In genomic region chr6:17938885-17939284, GRCh38 we compare ENCODE assay signal across 19 cellular contexts. TPM values are rescaled to one million over a fixed set of nuclear protein-coding genes. Genes with fewer than 3 reads are reported as not detected.
A peak's percentile ranks its signal among the peaks of the same experiment; 100 is the strongest.
DNase-seq lines count a peak whose midpoint lies in the region; ATAC-seq, FAIRE-seq and TF ChIP-seq lines count a peak whose summit lies in the region.
"Had no signal": no experiment of that assay in that cellular context is flagged by ENCODE, and none has a peak within 500 bp of the region (broad histone marks: within the 10 kb centered on the region; RNA-seq: fewer than 3 reads in every experiment).

No MANE protein-coding gene starts in this region.

- no peak overlapping the region for H2AFZ ChIP-seq in astrocyte (ENCODE audit: low read depth, low read length)

- no TSS peak for BruUV-seq in A673 (replicated peaks; lab: Mats Ljungman, UMichigan)

- H3K4me3 Mint-ChIP-seq in HFFc6 (no peak overlapping the region; the same call in 1 of the 2 replicates), astrocyte (ENCODE audit: unreplicated experiment) (no peak overlapping the region)
- H3K4me3 Mint-ChIP-seq: activated CD4-positive, alpha-beta memory T cell treated with anti-CD3 and anti-CD28 coated beads for 36 hours; activated T-cell treated with anti-CD3 and anti-CD28 coated beads, Interleukin-2, amount 50 U/mL, for 72 hours; stimulated activated memory B cell treated with anti-CD40 and anti-IgM and Interleukin-4, amounts not matched to agents 10 μg/mL and 1 μg/mL and 100 μg/mL, for 72 hours; type B pancreatic cell had no signal

- CTCF ChIA-PET in A673 (lab: Charles Lee), result no interaction called here

- peak; percentile 39 for DNase-seq in A673 (ENCODE audit: low spot score)
- DNase-seq in HFFc6, result peak; percentile 35
- DNase-seq in astrocyte (ENCODE audit: low read depth), result peak; percentile 18
- peak; percentile 62 for DNase-seq in fibroblast of the aortic adventitia (ENCODE audit: low read depth)
- no peak for DNase-seq in activated CD4-positive, CD25-positive, alpha-beta regulatory T cell (lab: John Stamatoyannopoulos, UW)
- DNase-seq in inferior parietal cortex (ENCODE audit: extremely low spot score), result no peak
- DNase-seq: activated CD4-positive, alpha-beta memory T cell treated with anti-CD3 and anti-CD28 coated beads for 36 hours; activated T-cell treated with anti-CD3 and anti-CD28 coated beads, Interleukin-2, amount 50 U/mL, for 72 hours; KBM-7; NCI-H1436; NCI-H510A treated with DMSO at 0.1 percent for 48 hours had no signal

- H3K27me3 Mint-ChIP-seq in HFFc6 (ENCODE audit: insufficient read depth) (no peaks in the 10 kb centered on the region), astrocyte (ENCODE audit: low read depth, unreplicated experiment) (no peaks in the 10 kb centered on the region)
- H3K27me3 Mint-ChIP-seq: stimulated activated memory B cell treated with anti-CD40 and anti-IgM and Interleukin-4, amounts not matched to agents 10 μg/mL and 1 μg/mL and 100 μg/mL, for 72 hours; type B pancreatic cell had no signal

- peaks cover 22% of the 10 kb centered on the region for H3K36me3 Mint-ChIP-seq in HFFc6 (ENCODE audit: low read depth)
- no peaks in the 10 kb centered on the region for H3K36me3 Mint-ChIP-seq in astrocyte (ENCODE audit: low read depth, unreplicated experiment)
- H3K36me3 Mint-ChIP-seq: activated CD4-positive, alpha-beta memory T cell treated with anti-CD3 and anti-CD28 coated beads for 36 hours had no signal

- no peaks in the 10 kb centered on the region for H3K9me3 Mint-ChIP-seq in HFFc6
- H3K9me3 Mint-ChIP-seq in astrocyte (ENCODE audit: unreplicated experiment), result peaks cover 1% of the 10 kb centered on the region
- H3K9me3 Mint-ChIP-seq: activated CD4-positive, alpha-beta memory T cell treated with anti-CD3 and anti-CD28 coated beads for 36 hours; activated T-cell treated with anti-CD3 and anti-CD28 coated beads, Interleukin-2, amount 50 U/mL, for 72 hours had no signal

- H3K27ac Mint-ChIP-seq in HFFc6 (peak overlapping the region; percentile 24), astrocyte (ENCODE audit: unreplicated experiment) (no peak overlapping the region)
- H3K27ac Mint-ChIP-seq: activated CD4-positive, alpha-beta memory T cell treated with anti-CD3 and anti-CD28 coated beads for 36 hours; activated T-cell treated with anti-CD3 and anti-CD28 coated beads, Interleukin-2, amount 50 U/mL, for 72 hours; stimulated activated memory B cell treated with anti-CD40 and anti-IgM and Interleukin-4, amounts not matched to agents 10 μg/mL and 1 μg/mL and 100 μg/mL, for 72 hours; type B pancreatic cell had no signal

- H3K79me2 ChIP-seq in astrocyte (ENCODE audit: insufficient read depth, low read length), result peaks cover 67% of the 10 kb centered on the region

- H3K9me3 ChIP-seq in A673 (ENCODE audit: low read depth, low read length, poor library complexity, severe bottlenecking), result no peaks in the 10 kb centered on the region
- no peaks in the 10 kb centered on the region for H3K9me3 ChIP-seq in astrocyte (ENCODE audit: insufficient read depth, low read depth, low read length)
- H3K9me3 ChIP-seq: HAP-1 had no signal

- H3K4me1 Mint-ChIP-seq in HFFc6 (ENCODE audit: low read depth) (peaks cover 57% of the 10 kb centered on the region), astrocyte (ENCODE audit: low read depth, unreplicated experiment) (peaks cover 11% of the 10 kb centered on the region)

- TF ChIP-seq CTCF in A673 (conservative IDR thresholded peaks at IDR 0.05; ENCODE audit: low read depth, low read length) (no peak), HFFc6 (IDR thresholded peaks at IDR 0.05) (no peak), astrocyte (IDR thresholded peaks at IDR 0.05; ENCODE audit: insufficient read depth, low read depth, low read length) (no peak), fibroblast of the aortic adventitia (IDR thresholded peaks at IDR 0.05; ENCODE audit: insufficient read depth, low read length) (no peak)

- no peak overlapping the region for H3K9ac ChIP-seq in astrocyte (ENCODE audit: low read length)

- no peaks in the 10 kb centered on the region for H3K27me3 ChIP-seq in A673 (replicated peaks; ENCODE audit: insufficient read depth, low read depth, low read length, poor library complexity)
- no peaks in the 10 kb centered on the region for H3K27me3 ChIP-seq in astrocyte (ENCODE audit: insufficient read depth, low read length)

- intact Hi-C loops in A673 (cut with micrococcal nuclease; ENCODE audit: unreplicated experiment), result no loop called here

- H3K36me3 ChIP-seq in A673 (ENCODE audit: insufficient read depth, low read length, poor library complexity, severe bottlenecking) (no peaks in the 10 kb centered on the region), astrocyte (ENCODE audit: insufficient read depth, low read length) (no peaks in the 10 kb centered on the region)
- H3K36me3 ChIP-seq: HAP-1 had no signal

- POLR2A ChIA-PET in A673 (lab: Charles Lee; ENCODE audit: low non-redundant PET), result no interaction called here

- H3K4me1 ChIP-seq in A673 (ENCODE audit: insufficient read depth, low read length, poor library complexity, severe bottlenecking) (peaks cover 31% of the 10 kb centered on the region), astrocyte (ENCODE audit: insufficient read depth, low read length) (no peaks in the 10 kb centered on the region)

- FAIRE-seq in astrocyte (lab: Jason Lieb, UNC), result no peak
- FAIRE-seq: endothelial cell of umbilical vein had no signal

- no peak overlapping the region for H3K4me2 ChIP-seq in astrocyte (ENCODE audit: low read length)

- ATAC-seq in HG02973 (IDR thresholded peaks at IDR 0.05; ENCODE audit: unreplicated experiment), result no peak
- no peak for ATAC-seq in HG03045 (IDR thresholded peaks at IDR 0.05; ENCODE audit: unreplicated experiment)
- ATAC-seq: activated T-cell treated with anti-CD3 and anti-CD28 coated beads, Interleukin-2, amount 50 U/mL, for 72 hours; left lobe of liver; stimulated activated memory B cell treated with anti-CD40 and anti-IgM and Interleukin-4, amounts not matched to agents 10 μg/mL and 1 μg/mL and 100 μg/mL, for 72 hours had no signal

- H3K4me3 ChIP-seq in A673 (ENCODE audit: low read depth, low read length, poor library complexity, severe bottlenecking) (no peak overlapping the region), astrocyte (ENCODE audit: insufficient read depth, low read depth, low read length) (no peak overlapping the region), fibroblast of the aortic adventitia (ENCODE audit: low read depth, low read length) (no peak overlapping the region)
- H3K4me3 ChIP-seq: HAP-1, skin epidermis had no signal

- peaks cover 9% of the 10 kb centered on the region for H4K20me1 ChIP-seq in astrocyte (ENCODE audit: insufficient read depth, low read length)

- H3K27ac ChIP-seq in A673 (ENCODE audit: low read depth, low read length, poor library complexity, severe bottlenecking) (no peak overlapping the region), astrocyte (ENCODE audit: low read depth, low read length) (no peak overlapping the region)
- H3K27ac ChIP-seq: skin epidermis had no signal

RNA-seq across cellular contexts. Expression of gene KIF13A, which starts 48.5 kb away (rescaled TPM):
- total RNA-seq in A673 (2021) (19.7 and 21.1 TPM in 2 replicates), astrocyte (38.1 and 38.4 TPM in 2 replicates), fibroblast of the aortic adventitia (ENCODE audit: low replicate concordance) (53.2 and 86.8 TPM in 2 replicates)
- total RNA-seq in HFFc6 (2021; fragmentation: NEBNext Ultra II Directional; extraction: Animal tissue kit (Norgen Biotek cat#: 25700)), result 10 to 100 TPM; 63.7 to 72.8 (median 66.4) TPM

Comparison
In these comparisons a context has a peak if more than half of its experiments do, and no peak if none do; other contexts are left out.
1. DNase-seq: peak in A673 (single experiment), HFFc6 (single experiment), astrocyte (single experiment) and fibroblast of the aortic adventitia (single experiment); none in activated CD4-positive, CD25-positive, alpha-beta regulatory T cell (0 of 4) and inferior parietal cortex (single experiment).